Comparison of ENCODE assay signal across 23 cellular contexts in genomic region chr1:51791888-51792287, GRCh38.
DNase-seq lines count a peak whose midpoint lies in the region; ATAC-seq lines count a peak whose summit lies in the region.
"Had no signal": no experiment of that assay in that cellular context is flagged by ENCODE, and none has a peak within 500 bp of the region (broad histone marks: within the 10 kb centered on the region; RNA-seq: fewer than 3 reads in every experiment).

No MANE protein-coding gene starts in this region.

- no peaks in the 10 kb centered on the region for H3K9me3 Mint-ChIP-seq in activated CD4-positive, alpha-beta T cell treated with anti-CD3 and anti-CD28 coated beads, Interleukin-2, amount 10 ng/mL, durations not matched to agents 24 days and 14 days
- no peaks in the 10 kb centered on the region for H3K9me3 Mint-ChIP-seq in CD8-positive, alpha-beta memory T cell
- H3K9me3 Mint-ChIP-seq in activated naive CD8-positive, alpha-beta T cell treated with anti-CD3 and anti-CD28 coated beads for 36 hours = no peaks in the 10 kb centered on the region
- H3K9me3 Mint-ChIP-seq in naive thymus-derived CD8-positive, alpha-beta T cell = no peaks in the 10 kb centered on the region
- H3K9me3 Mint-ChIP-seq: activated naive CD8-positive, alpha-beta T cell treated with anti-CD3 and anti-CD28 coated beads, Interleukin-2, amount 10 ng/mL, durations not matched to agents 7 days and 5 days had no signal

- H3K27ac Mint-ChIP-seq in activated CD4-positive, alpha-beta T cell treated with anti-CD3 and anti-CD28 coated beads, Interleukin-2, amount 10 ng/mL, durations not matched to agents 24 days and 14 days = peak overlapping the region; percentile 26
- peak overlapping the region in 7 of 8 donors; percentile 28 to 72 (median 39) for H3K27ac Mint-ChIP-seq in CD8-positive, alpha-beta memory T cell
- H3K27ac Mint-ChIP-seq in activated naive CD8-positive, alpha-beta T cell treated with anti-CD3 and anti-CD28 coated beads for 36 hours = peak overlapping the region; percentile 34
- H3K27ac Mint-ChIP-seq in naive thymus-derived CD8-positive, alpha-beta T cell = peak overlapping the region in 8 of 10 donors; percentile 23 to 79 (median 54)

- in situ Hi-C loops in KBM-7 (cut with MboI; ENCODE audit: low pct_unique_long_range_greater_than_20kb, low sequenced_read_pairs) = no loop called here

- H3K4me1 Mint-ChIP-seq in activated CD4-positive, alpha-beta T cell treated with anti-CD3 and anti-CD28 coated beads, Interleukin-2, amount 10 ng/mL, durations not matched to agents 24 days and 14 days = peaks cover 15% of the 10 kb centered on the region
- peaks cover 0 to 2% (median 0%) of the 10 kb centered on the region in 3 donors for H3K4me1 Mint-ChIP-seq in CD8-positive, alpha-beta memory T cell
- H3K4me1 Mint-ChIP-seq in activated naive CD8-positive, alpha-beta T cell treated with anti-CD3 and anti-CD28 coated beads for 36 hours = peaks cover 14% of the 10 kb centered on the region
- peaks cover 1 to 8% (median 2%) of the 10 kb centered on the region in 4 donors for H3K4me1 Mint-ChIP-seq in naive thymus-derived CD8-positive, alpha-beta T cell

- H3K27ac ChIP-seq in CD8-positive, alpha-beta memory T cell (ENCODE audit: low read depth, low read length) = no peak overlapping the region
- H3K27ac ChIP-seq: colonic mucosa, right atrium auricular region had no signal

- H3K27me3 ChIP-seq in CD8-positive, alpha-beta memory T cell (ENCODE audit: insufficient read depth, low read length, poor library complexity, severe bottlenecking) = no peaks in the 10 kb centered on the region
- H3K27me3 ChIP-seq: body of pancreas, colonic mucosa, heart right ventricle, MG63 had no signal

- intact Hi-C loops in activated CD4-positive, alpha-beta T cell treated with anti-CD3 and anti-CD28 coated beads, Interleukin-2, amount 10 ng/mL, durations not matched to agents 24 days and 14 days (cut with micrococcal nuclease) = no loop called here

- H3K27me3 Mint-ChIP-seq in activated CD4-positive, alpha-beta T cell treated with anti-CD3 and anti-CD28 coated beads, Interleukin-2, amount 10 ng/mL, durations not matched to agents 24 days and 14 days = no peaks in the 10 kb centered on the region
- no peaks in the 10 kb centered on the region for H3K27me3 Mint-ChIP-seq in CD8-positive, alpha-beta memory T cell
- no peaks in the 10 kb centered on the region for H3K27me3 Mint-ChIP-seq in activated naive CD8-positive, alpha-beta T cell treated with anti-CD3 and anti-CD28 coated beads for 36 hours
- no peaks in the 10 kb centered on the region for H3K27me3 Mint-ChIP-seq in naive thymus-derived CD8-positive, alpha-beta T cell
- H3K27me3 Mint-ChIP-seq: activated naive CD8-positive, alpha-beta T cell treated with anti-CD3 and anti-CD28 coated beads, Interleukin-2, amount 10 ng/mL, durations not matched to agents 7 days and 5 days had no signal

- H3K9me3 ChIP-seq in CD8-positive, alpha-beta memory T cell (ENCODE audit: low read length) = no peaks in the 10 kb centered on the region
- H3K9me3 ChIP-seq: body of pancreas, colonic mucosa, heart right ventricle, MG63, right atrium auricular region had no signal

- H3K36me3 Mint-ChIP-seq in activated CD4-positive, alpha-beta T cell treated with anti-CD3 and anti-CD28 coated beads, Interleukin-2, amount 10 ng/mL, durations not matched to agents 24 days and 14 days (ENCODE audit: low read depth) = peaks cover 76% of the 10 kb centered on the region
- peaks cover 0 to 88% (median 38%) of the 10 kb centered on the region in 3 donors for H3K36me3 Mint-ChIP-seq in CD8-positive, alpha-beta memory T cell
- H3K36me3 Mint-ChIP-seq in activated naive CD8-positive, alpha-beta T cell treated with anti-CD3 and anti-CD28 coated beads for 36 hours = peaks cover 24% of the 10 kb centered on the region
- H3K36me3 Mint-ChIP-seq in naive thymus-derived CD8-positive, alpha-beta T cell = peaks cover 0 to 88% (median 20%) of the 10 kb centered on the region in 3 donors

- no peak overlapping the region for H3K4me3 ChIP-seq in CD8-positive, alpha-beta memory T cell (ENCODE audit: low read length)
- H3K4me3 ChIP-seq: body of pancreas, colonic mucosa, heart right ventricle, MG63, right atrium auricular region had no signal

- CTCF ChIA-PET in CD8-positive, alpha-beta memory T cell (lab: Charles Lee) = interaction anchor here (1.3 kb wide), 1 partner anchor 23 kb away, joined by 3 read pairs; no protein-coding TSS in a partner anchor

- no peak overlapping the region for H3K4me3 Mint-ChIP-seq in activated CD4-positive, alpha-beta T cell treated with anti-CD3 and anti-CD28 coated beads, Interleukin-2, amount 10 ng/mL, durations not matched to agents 24 days and 14 days
- H3K4me3 Mint-ChIP-seq in CD8-positive, alpha-beta memory T cell = no peak overlapping the region
- H3K4me3 Mint-ChIP-seq in activated naive CD8-positive, alpha-beta T cell treated with anti-CD3 and anti-CD28 coated beads for 36 hours = no peak overlapping the region
- no peak overlapping the region for H3K4me3 Mint-ChIP-seq in naive thymus-derived CD8-positive, alpha-beta T cell
- H3K4me3 Mint-ChIP-seq: activated naive CD8-positive, alpha-beta T cell treated with anti-CD3 and anti-CD28 coated beads, Interleukin-2, amount 10 ng/mL, durations not matched to agents 7 days and 5 days had no signal

- no peak for ATAC-seq in naive thymus-derived CD8-positive, alpha-beta T cell
- ATAC-seq: body of pancreas, left ventricle myocardium superior had no signal

- H3K36me3 ChIP-seq in CD8-positive, alpha-beta memory T cell (ENCODE audit: insufficient read depth, low read length) = peaks cover 75% of the 10 kb centered on the region

- POLR2A ChIA-PET in CD8-positive, alpha-beta memory T cell (lab: Charles Lee) = no interaction called here
- POLR2A ChIA-PET in naive thymus-derived CD8-positive, alpha-beta T cell (lab: Charles Lee) = no interaction called here

- H3K4me1 ChIP-seq in CD8-positive, alpha-beta memory T cell (ENCODE audit: insufficient read depth, low read length) = no peaks in the 10 kb centered on the region
- H3K4me1 ChIP-seq: colonic mucosa had no signal

- DNase-seq in activated CD4-positive, alpha-beta T cell treated with anti-CD3 and anti-CD28 coated beads, Interleukin-2, amount 10 ng/mL, durations not matched to agents 24 days and 14 days = no peak
- no peak for DNase-seq in activated CD4-positive, alpha-beta T cell treated with anti-CD3 and anti-CD28 coated beads, Interleukin-2, amount 50 U/mL, for 1 hour
- DNase-seq in CD8-positive, alpha-beta memory T cell = no peak
- no peak for DNase-seq in activated naive CD8-positive, alpha-beta T cell treated with anti-CD3 and anti-CD28 coated beads for 36 hours
- no peak for DNase-seq in naive thymus-derived CD8-positive, alpha-beta T cell
- DNase-seq in KBM-7 = no peak
- no peak for DNase-seq in glomerular visceral epithelial cell (ENCODE audit: extremely low spot score)
- no peak for DNase-seq in activated T-cell treated with anti-CD3 and anti-CD28 coated beads for 4 hours
- DNase-seq: 8988T; activated CD8-positive, alpha-beta memory T cell treated with anti-CD3 and anti-CD28 coated beads, Interleukin-2, amount 50 U/mL, for 48 hours; activated naive CD8-positive, alpha-beta T cell treated with anti-CD3 and anti-CD28 coated beads, Interleukin-2, amount 10 ng/mL, durations not matched to agents 7 days and 5 days; body of pancreas; colonic mucosa; heart right ventricle; IMR-90; left ventricle myocardium superior; MG63; NCI-H1436 treated with DMSO at 0.1 percent for 48 hours; NCI-H2171 treated with DMSO at 0.1 percent for 48 hours; NCI-H526 treated with DMSO at 0.1 percent for 48 hours; SHP77; substantia nigra had no signal
